8 cellular contexts compared by ENCODE assay signal in the genomic region with DNA sequence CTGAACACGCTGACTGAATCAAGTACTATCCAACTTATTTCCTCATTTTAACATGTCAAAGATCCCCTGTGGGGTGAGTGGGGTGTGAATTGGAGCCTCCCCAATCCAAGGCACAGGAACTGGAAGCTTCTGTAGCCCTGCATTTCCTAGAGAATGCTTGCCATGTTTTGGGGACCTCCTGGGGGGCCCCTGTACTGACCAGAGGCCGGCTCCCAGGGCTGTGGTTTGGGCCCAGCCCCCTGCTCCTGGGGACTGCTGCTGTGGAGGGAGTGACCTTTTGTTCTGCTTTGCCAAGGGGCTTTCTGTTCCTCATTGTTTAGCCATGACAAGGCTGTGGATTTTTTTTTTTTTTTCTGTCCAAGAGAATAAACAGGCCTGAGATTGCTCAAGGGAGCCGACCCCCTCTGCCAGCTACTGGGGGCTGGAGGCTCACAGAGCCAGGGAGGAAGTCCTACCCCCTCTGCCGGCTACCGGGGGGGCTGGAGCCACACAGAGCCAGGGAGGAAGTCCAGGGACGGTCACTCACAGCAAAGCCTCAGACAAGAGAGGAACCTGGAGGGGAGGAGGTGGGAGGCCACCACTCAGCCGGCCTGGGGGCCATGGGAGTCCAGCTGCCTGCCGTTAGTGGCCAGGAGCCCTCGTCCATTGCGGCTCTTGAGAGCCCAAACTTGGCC. TPM values are rescaled to one million over a fixed set of nuclear protein-coding genes. Genes with fewer than 3 reads are reported as not detected.
A peak's percentile ranks its signal among the peaks of the same experiment; 100 is the strongest.
DNase-seq lines count a peak whose midpoint lies in the region; ATAC-seq, FAIRE-seq and TF ChIP-seq lines count a peak whose summit lies in the region.

No MANE protein-coding gene starts in this region.

- H3K4me3 ChIP-seq in parathyroid adenoma (ENCODE audit: low read depth, low read length) = no peak overlapping the region

- no peaks in the 10 kb centered on the region for H3K79me2 ChIP-seq in parathyroid adenoma

- H2AFZ ChIP-seq in parathyroid adenoma = no peak overlapping the region

- H3K27me3 Mint-ChIP-seq in activated B cell treated with CpG ODN at 0.5 μM for 24 hours = no peaks in the 10 kb centered on the region

- no peak for TF ChIP-seq POLR2A in GM12891 (IDR thresholded peaks at IDR 0.05; ENCODE audit: low read depth, low read length)

- peak overlapping the region; percentile 48 for H3K4me3 Mint-ChIP-seq in activated B cell treated with CpG ODN at 0.5 μM for 24 hours

- peak overlapping the region; percentile 67 for H3K27ac ChIP-seq in parathyroid adenoma

- no peaks in the 10 kb centered on the region for H3K9me3 Mint-ChIP-seq in activated B cell treated with CpG ODN at 0.5 μM for 24 hours

- peak overlapping the region; percentile 70 for H3K27ac Mint-ChIP-seq in activated B cell treated with CpG ODN at 0.5 μM for 24 hours

- TF ChIP-seq CTCF in activated B cell treated with CpG ODN at 0.5 μM for 24 hours (IDR thresholded peaks at IDR 0.05) (no peak), parathyroid adenoma (IDR thresholded peaks at IDR 0.05) (no peak)

- H3K36me3 Mint-ChIP-seq in activated B cell treated with CpG ODN at 0.5 μM for 24 hours (ENCODE audit: low read depth) = peaks cover 48% of the 10 kb centered on the region

- ATAC-seq in activated B cell treated with CpG ODN at 0.5 μM for 24 hours (ENCODE audit: low read depth) (peak; percentile 71), HG03469 (IDR thresholded peaks at IDR 0.05; ENCODE audit: unreplicated experiment) (no peak)

- H3K4me1 ChIP-seq in parathyroid adenoma = no peaks in the 10 kb centered on the region

- H3K36me3 ChIP-seq in parathyroid adenoma (ENCODE audit: control insufficient read depth, insufficient read depth, low read length) = no peaks in the 10 kb centered on the region

- POLR2A ChIA-PET in activated B cell treated with CpG ODN at 0.5 μM for 24 hours (lab: Charles Lee) = interaction anchor here (0.6 to 2.7 kb wide), 12 partner anchors 9 to 276 kb away, joined by 3 to 15 read pairs (median 4); no protein-coding TSS in a partner anchor

- no peak overlapping the region for H3K9ac ChIP-seq in parathyroid adenoma

- FAIRE-seq in GM12891 (lab: Jason Lieb, UNC) = no peak

- no peaks in the 10 kb centered on the region for H3K27me3 ChIP-seq in parathyroid adenoma (ENCODE audit: control insufficient read depth, insufficient read depth, low read length)

- DNase-seq in GM12891 (ENCODE audit: insufficient read length, low spot score) (no peak), activated B cell treated with CpG ODN at 0.5 μM for 24 hours (no peak), cardiac septum (ENCODE audit: low spot score) (peak; percentile 91), NCI-H1436 (lab: John Stamatoyannopoulos, UW) (no peak), RKO (ENCODE audit: low spot score) (no peak), NCI-H1417 (lab: John Stamatoyannopoulos, UW) (no peak)

- H3K4me1 Mint-ChIP-seq in activated B cell treated with CpG ODN at 0.5 μM for 24 hours = peaks cover 73% of the 10 kb centered on the region

- no peaks in the 10 kb centered on the region for H3K9me3 ChIP-seq in parathyroid adenoma (ENCODE audit: control insufficient read depth, low read length)

- CTCF ChIA-PET in activated B cell treated with CpG ODN at 0.5 μM for 24 hours (lab: Charles Lee) = interaction anchor here (1.1 to 3.2 kb wide), 4 partner anchors 10 to 58 kb away, joined by 3 to 49 read pairs (median 6); no protein-coding TSS in a partner anchor

- no peak overlapping the region for H3K4me2 ChIP-seq in parathyroid adenoma (ENCODE audit: low read length)

- intact Hi-C loops in activated B cell treated with CpG ODN at 0.5 μM for 24 hours (cut with micrococcal nuclease) (loop anchor here (1.0 to 5.0 kb wide), 3 partner anchors 25 to 59 kb away; no protein-coding TSS in a partner anchor), cardiac septum (cut with DNase I) (no loop called here)

TF ChIP-seq in GM12891, 5 proteins besides CTCF, POLR2A, EP300 and RAD21:
- TF ChIP-seq POU2F2 (IDR thresholded peaks at IDR 0.05; ENCODE audit: low read depth, low read length) (no peak), SPI1 (IDR thresholded peaks at IDR 0.05; ENCODE audit: low read depth, low read length) (peak; percentile 48)

RNA-seq across cellular contexts. Expression of a gene that starts 17.4 kb away (rescaled TPM):
- 27.3 TPM for polyA plus RNA-seq in GM12891 (2012; ENCODE audit: low read depth, missing spikeins)
- total RNA-seq in activated B cell treated with CpG ODN at 0.5 μM for 24 hours = 89.0 and 98.6 TPM in 2 replicates
- 15.5 TPM for total RNA-seq in cardiac septum

RNA-seq across cellular contexts. Expression of a gene that starts 45.7 kb away (rescaled TPM):
- polyA plus RNA-seq in GM12891 (2012; ENCODE audit: low read depth, missing spikeins) = 5.5 TPM
- 52.6 and 64.5 TPM in 2 replicates for total RNA-seq in activated B cell treated with CpG ODN at 0.5 μM for 24 hours
- 68.2 TPM for total RNA-seq in cardiac septum
